Comparison of ENCODE assay signal across 2 cellular contexts in genomic region chr16:18385285-18385684, GRCh38. TPM values are rescaled to one million over a fixed set of nuclear protein-coding genes. Genes with fewer than 3 reads are reported as not detected.
"Had no signal": no experiment of that assay in that cellular context is flagged by ENCODE, and none has a peak within 500 bp of the region (broad histone marks: within the 10 kb centered on the region; RNA-seq: fewer than 3 reads in every experiment).

No MANE protein-coding gene starts in this region.

RNA-seq across cellular contexts. Expression of gene NPIPA8, which starts 48.7 kb away (rescaled TPM):
- total RNA-seq: activated T-cell treated with anti-CD3 and anti-CD28 coated beads, Interleukin-2, amount 50 U/mL, for 72 hours; body of pancreas had no signal
